Comparison of ENCODE assay signal across 8 cellular contexts in the genomic region with DNA sequence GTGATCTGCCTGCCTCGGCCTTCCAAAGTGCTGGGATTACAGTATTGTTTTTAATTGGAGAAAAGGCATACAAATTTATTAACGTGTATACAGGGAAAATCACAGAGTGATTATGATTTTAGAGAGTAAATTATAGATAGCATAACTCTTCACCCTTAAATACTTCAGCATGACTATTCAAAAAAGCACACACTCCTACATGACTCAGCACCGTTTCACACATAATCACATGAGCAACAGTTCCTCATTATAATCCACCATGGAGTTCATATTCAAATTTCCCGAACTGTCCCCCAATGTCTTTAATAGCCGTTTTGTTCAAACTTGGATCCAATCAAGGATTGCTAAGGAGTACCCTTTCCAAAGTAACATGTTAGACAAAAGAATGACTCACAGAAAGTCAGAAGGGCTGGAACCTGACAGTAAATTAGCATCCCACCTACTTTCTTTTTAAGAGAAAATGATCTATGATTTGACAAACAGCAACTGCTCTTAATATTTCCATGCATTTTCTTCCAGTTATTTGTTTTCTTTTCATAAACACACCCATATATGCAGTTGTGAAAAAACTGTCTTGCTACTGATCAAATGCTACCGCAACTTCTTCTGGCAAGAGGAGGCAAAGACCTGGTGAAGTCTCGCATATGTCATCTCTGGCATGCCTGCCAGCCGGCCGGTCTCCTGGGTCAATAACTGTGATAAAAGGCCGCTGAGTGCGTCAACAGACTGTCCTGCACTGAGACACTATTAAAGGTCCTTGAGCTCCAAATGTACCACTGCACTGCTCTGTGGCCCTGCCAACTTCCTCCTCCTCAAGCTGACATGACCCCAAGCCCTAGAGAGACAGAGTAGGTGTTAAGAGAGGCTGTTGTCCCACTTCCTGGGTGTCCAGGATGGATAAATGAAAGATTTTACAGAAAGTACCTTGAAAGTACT. TPM values are rescaled to one million over a fixed set of nuclear protein-coding genes. Genes with fewer than 3 reads are reported as not detected.
A peak's percentile ranks its signal among the peaks of the same experiment; 100 is the strongest.
DNase-seq lines count a peak whose midpoint lies in the region; ATAC-seq and TF ChIP-seq lines count a peak whose summit lies in the region.

No MANE protein-coding gene starts in this region.

- H2AK5ac ChIP-seq in H9 (ENCODE audit: insufficient read length, low read length) = no peak overlapping the region

- peaks cover 9% of the 10 kb centered on the region; the same call in 1 of the 2 replicates for H3K4me1 ChIP-seq in H9 (ENCODE audit: insufficient read depth, low read length)

- H3K14ac ChIP-seq in H9 (ENCODE audit: insufficient read depth, low read length) = no peak overlapping the region

- no peak overlapping the region for H3K4ac ChIP-seq in H9 (ENCODE audit: low read depth, low read length)

- no peak overlapping the region for H2BK15ac ChIP-seq in H9 (ENCODE audit: low read depth, low read length)

- no peak overlapping the region for H3K18ac ChIP-seq in H9 (ENCODE audit: insufficient read length, low read depth, low read length)

- no peak overlapping the region for H4K5ac ChIP-seq in H9 (ENCODE audit: insufficient read length, low read depth, low read length)

- H3K4me1 Mint-ChIP-seq in H9 = peaks cover 61 to 71% of the 10 kb centered on the region in 2 experiments
- H3K4me1 Mint-ChIP-seq in T-helper 17 cell = peaks cover 59% of the 10 kb centered on the region
- peaks cover 61% of the 10 kb centered on the region for H3K4me1 Mint-ChIP-seq in progenitor cell of endocrine pancreas (ENCODE audit: low read depth)

- DNase-seq in AG08396 (ENCODE audit: low spot score) = peak; percentile 44
- DNase-seq in H9 = no peak
- DNase-seq in T-helper 17 cell = no peak
- peak; percentile 75 for DNase-seq in fibroblast of gingiva (ENCODE audit: low read depth)
- DNase-seq in progenitor cell of endocrine pancreas (ENCODE audit: low spot score, unreplicated experiment) = no peak
- DNase-seq in activated CD4-positive, alpha-beta T cell treated with anti-CD3 and anti-CD28 coated beads for 48 hours = no peak

- H2BK12ac ChIP-seq in H9 (ENCODE audit: insufficient read length, low read depth, low read length) = no peak overlapping the region

- H4K91ac ChIP-seq in H9 (ENCODE audit: insufficient read length, low read depth, low read length) = no peak overlapping the region

- no peak overlapping the region for H3K4me3 Mint-ChIP-seq in H9
- peak overlapping the region; percentile 56 for H3K4me3 Mint-ChIP-seq in T-helper 17 cell
- H3K4me3 Mint-ChIP-seq in progenitor cell of endocrine pancreas (ENCODE audit: low read depth) = no peak overlapping the region

- no peak overlapping the region for H3K4me2 ChIP-seq in H9 (ENCODE audit: insufficient read depth, insufficient read length, low read length)

- no CpG with 5 or more reads among the region's 11 CpGs for WGBS in H9 (ENCODE audit: extremely low coverage, insufficient read length, low lambda C conversion rate)

- no peaks in the 10 kb centered on the region for H3K23me2 ChIP-seq in H9 (ENCODE audit: insufficient read length, low read depth, low read length, poor library complexity, severe bottlenecking)

- H3K27ac ChIP-seq in H9 (ENCODE audit: insufficient read length, low read depth, low read length) = no peak overlapping the region

- H2AFZ ChIP-seq in H9 (ENCODE audit: low read length) = no peak overlapping the region

- no peak overlapping the region for H2BK5ac ChIP-seq in H9 (ENCODE audit: insufficient read length, low read length)

- H4K8ac ChIP-seq in H9 (replicated peaks; ENCODE audit: insufficient read length, low read depth, low read length) = no peak overlapping the region

- no peak overlapping the region for H3K56ac ChIP-seq in H9 (ENCODE audit: insufficient read length, low read depth, low read length)

- no peak overlapping the region for H3T11ph ChIP-seq in H9 (ENCODE audit: low read length)

- H3K9ac ChIP-seq in H9 (ENCODE audit: extremely low read depth, insufficient read length, low read length) = no peak overlapping the region

- H3K9me3 Mint-ChIP-seq in H9 = no peaks in the 10 kb centered on the region
- no peaks in the 10 kb centered on the region for H3K9me3 Mint-ChIP-seq in progenitor cell of endocrine pancreas (ENCODE audit: low read depth)

- TF ChIP-seq CTCF in H9 (conservative IDR thresholded peaks at IDR 0.05) = no peak
- TF ChIP-seq CTCF in progenitor cell of endocrine pancreas (IDR thresholded peaks at IDR 0.05; ENCODE audit: unreplicated experiment) = no peak

- no peak overlapping the region for H2BK120ac ChIP-seq in H9 (ENCODE audit: low read depth, low read length, poor library complexity, severe bottlenecking)

- peak overlapping the region; percentile 45 to 76 (median 52); a peak in 6 of 7 replicates for H3K27ac Mint-ChIP-seq in H9
- peak overlapping the region; percentile 99 for H3K27ac Mint-ChIP-seq in T-helper 17 cell
- H3K27ac Mint-ChIP-seq in progenitor cell of endocrine pancreas = peak overlapping the region; percentile 82

- ATAC-seq in T-helper 17 cell (no peak), HG03097 (IDR thresholded peaks at IDR 0.05; ENCODE audit: low FRiP score, unreplicated experiment) (no peak), GM21737 (IDR thresholded peaks at IDR 0.05; ENCODE audit: unreplicated experiment) (no peak)

- peaks cover 4% of the 10 kb centered on the region for H3K79me1 ChIP-seq in H9 (ENCODE audit: insufficient read depth, low read depth, low read length, poor library complexity, severe bottlenecking)

- H3K79me2 ChIP-seq in H9 (ENCODE audit: insufficient read depth, low read length) = peaks cover 8% of the 10 kb centered on the region; the same call in 1 of the 2 replicates

- H3K27me3 ChIP-seq in H9 (ENCODE audit: insufficient read depth, low read length) = no peaks in the 10 kb centered on the region

- H3K36me3 Mint-ChIP-seq in H9 (ENCODE audit: insufficient read depth in 1 of 3, low read depth in 3 of 3) (no peaks in the 10 kb centered on the region; a peak in 1 of 7 replicates), T-helper 17 cell (ENCODE audit: low read depth) (no peaks in the 10 kb centered on the region), progenitor cell of endocrine pancreas (ENCODE audit: insufficient read depth) (no peaks in the 10 kb centered on the region)

- H3K9me3 ChIP-seq in H9 (ENCODE audit: control insufficient read depth, low read depth, low read length) (no peaks in the 10 kb centered on the region), T-helper 17 cell (ENCODE audit: control insufficient read depth, low read length, poor library complexity, severe bottlenecking) (no peaks in the 10 kb centered on the region)

- H4K20me1 ChIP-seq in H9 (ENCODE audit: control insufficient read depth, insufficient read depth, insufficient read length) = no peaks in the 10 kb centered on the region

- H3K23ac ChIP-seq in H9 (ENCODE audit: insufficient read length, low read depth, low read length) = no peak overlapping the region

- H2BK20ac ChIP-seq in H9 (ENCODE audit: low read depth, low read length, poor library complexity, severe bottlenecking) = no peak overlapping the region

- H3K27me3 Mint-ChIP-seq in H9 (ENCODE audit: low read depth) = no peaks in the 10 kb centered on the region
- no peaks in the 10 kb centered on the region for H3K27me3 Mint-ChIP-seq in T-helper 17 cell
- no peaks in the 10 kb centered on the region for H3K27me3 Mint-ChIP-seq in progenitor cell of endocrine pancreas

RNA-seq across cellular contexts. Expression of gene RAPGEF1, which starts 31.9 kb away (rescaled TPM):
- 53.9 and 55.6 TPM in 2 replicates for total RNA-seq in H9 (2021)
- 100 to 1,000 TPM; 176 to 209 TPM for total RNA-seq in T-helper 17 cell
- total RNA-seq in progenitor cell of endocrine pancreas = 57.3 and 62.8 TPM in 2 replicates

Comparison
In these comparisons a context has a peak if more than half of its experiments do, and no peak if none do; other contexts are left out.
1. DNase-seq: peak in AG08396 (single experiment) and fibroblast of gingiva (single experiment); none in H9 (single experiment), T-helper 17 cell (0 of 3), progenitor cell of endocrine pancreas (single experiment) and activated CD4-positive, alpha-beta T cell treated with anti-CD3 and anti-CD28 coated beads for 48 hours (single experiment).
2. Peak in every context shown above with its lines, with median percentiles within 50 percentile points of each other: H3K27ac Mint-ChIP-seq.